ENCODE assay signal across 27 cellular contexts in the genomic region with DNA sequence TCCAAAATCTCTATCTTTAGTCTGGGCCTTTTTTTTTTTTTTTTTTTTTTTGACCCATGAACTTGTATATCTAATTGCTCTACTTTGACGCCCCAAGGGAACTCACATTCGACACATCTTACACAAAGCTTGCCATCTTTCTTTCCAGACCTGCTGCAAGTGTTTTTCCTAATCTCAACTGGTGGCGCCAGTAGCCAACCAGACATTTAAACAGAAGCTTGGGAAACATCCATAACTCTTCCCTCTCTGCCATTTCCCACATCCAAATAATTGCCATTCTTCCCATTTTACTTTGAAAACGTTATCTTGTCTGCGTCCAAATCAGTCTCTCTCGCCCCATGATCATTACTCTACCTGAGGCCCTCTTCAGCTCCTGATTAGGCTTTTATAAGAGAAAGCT.
"Had no signal": no experiment of that assay in that cellular context is flagged by ENCODE, and none has a peak within 500 bp of the region (broad histone marks: within the 10 kb centered on the region; RNA-seq: fewer than 3 reads in every experiment).

No MANE protein-coding gene starts in this region.

- H3K4me3 Mint-ChIP-seq: activated CD4-positive, alpha-beta memory T cell treated with anti-CD3 and anti-CD28 coated beads, Interleukin-2, amount 10 ng/mL, durations not matched to agents 7 days and 5 days; activated naive CD4-positive, alpha-beta T cell treated with anti-CD3 and anti-CD28 coated beads, Interleukin-2, amount 50 U/mL, for 24 hours; central memory CD8-positive, alpha-beta T cell had no signal

- H3K4me1 ChIP-seq: body of pancreas, Peyer's patch, SJCRH30 had no signal

- H3K36me3 ChIP-seq: ascending aorta, Peyer's patch, SJCRH30 had no signal

- DNase-seq: activated CD4-positive, alpha-beta memory T cell treated with anti-CD3 and anti-CD28 coated beads, Interleukin-2, amount 10 ng/mL, durations not matched to agents 7 days and 5 days; activated CD4-positive, alpha-beta T cell treated with anti-CD3 and anti-CD28 coated beads, Interleukin-2, amount 50 U/mL, for 1 hour; activated CD4-positive, CD25-positive, alpha-beta regulatory T cell; activated CD8-positive, alpha-beta memory T cell treated with anti-CD3 and anti-CD28 coated beads, Interleukin-2, amount 50 U/mL, for 4 hours; activated naive CD4-positive, alpha-beta T cell; activated T-cell treated with anti-CD3 and anti-CD28 coated beads, Interleukin-2, amount 50 U/mL, for 1 hour; amniotic stem cell; body of pancreas; Kasumi-1; KBM-7; NCI-H1092; NCI-H1694; NCI-H2029 treated with DMSO at 0.1 percent for 48 hours; NCI-H2171; NCI-H2227 treated with DMSO at 0.1 percent for 48 hours; NCI-H446 treated with DMSO at 0.1 percent for 48 hours; NCI-H526; Peyer's patch; Right ventricle myocardium superior; SJCRH30; SK-N-SH; T-helper 1 cell had no signal

- H3K27ac ChIP-seq: ascending aorta, body of pancreas, Peyer's patch, RWPE1, SJCRH30, VCaP had no signal

- H3K9me3 ChIP-seq: ascending aorta, body of pancreas, Peyer's patch, SJCRH30, SK-N-SH had no signal

- H3K27me3 Mint-ChIP-seq: activated CD4-positive, alpha-beta memory T cell treated with anti-CD3 and anti-CD28 coated beads, Interleukin-2, amount 10 ng/mL, durations not matched to agents 7 days and 5 days had no signal

- H3K36me3 Mint-ChIP-seq: activated naive CD4-positive, alpha-beta T cell treated with anti-CD3 and anti-CD28 coated beads, Interleukin-2, amount 50 U/mL, for 24 hours had no signal

- H3K4me1 Mint-ChIP-seq: activated CD4-positive, alpha-beta memory T cell treated with anti-CD3 and anti-CD28 coated beads, Interleukin-2, amount 10 ng/mL, durations not matched to agents 7 days and 5 days; activated naive CD4-positive, alpha-beta T cell treated with anti-CD3 and anti-CD28 coated beads, Interleukin-2, amount 50 U/mL, for 24 hours; central memory CD8-positive, alpha-beta T cell had no signal

- ATAC-seq: body of pancreas had no signal

- H3K27me3 ChIP-seq: ascending aorta, body of pancreas, Peyer's patch, SJCRH30 had no signal

- H3K27ac Mint-ChIP-seq: activated CD4-positive, alpha-beta memory T cell treated with anti-CD3 and anti-CD28 coated beads, Interleukin-2, amount 10 ng/mL, durations not matched to agents 7 days and 5 days; activated naive CD4-positive, alpha-beta T cell treated with anti-CD3 and anti-CD28 coated beads, Interleukin-2, amount 50 U/mL, for 24 hours had no signal

- H3K4me3 ChIP-seq: ascending aorta, body of pancreas, Peyer's patch, SJCRH30 had no signal

- H3K9me3 Mint-ChIP-seq: activated CD4-positive, alpha-beta memory T cell treated with anti-CD3 and anti-CD28 coated beads, Interleukin-2, amount 10 ng/mL, durations not matched to agents 7 days and 5 days; activated naive CD4-positive, alpha-beta T cell treated with anti-CD3 and anti-CD28 coated beads, Interleukin-2, amount 50 U/mL, for 24 hours; central memory CD8-positive, alpha-beta T cell had no signal
